ENCODE assay signal across 8 cellular contexts in the genomic region with DNA sequence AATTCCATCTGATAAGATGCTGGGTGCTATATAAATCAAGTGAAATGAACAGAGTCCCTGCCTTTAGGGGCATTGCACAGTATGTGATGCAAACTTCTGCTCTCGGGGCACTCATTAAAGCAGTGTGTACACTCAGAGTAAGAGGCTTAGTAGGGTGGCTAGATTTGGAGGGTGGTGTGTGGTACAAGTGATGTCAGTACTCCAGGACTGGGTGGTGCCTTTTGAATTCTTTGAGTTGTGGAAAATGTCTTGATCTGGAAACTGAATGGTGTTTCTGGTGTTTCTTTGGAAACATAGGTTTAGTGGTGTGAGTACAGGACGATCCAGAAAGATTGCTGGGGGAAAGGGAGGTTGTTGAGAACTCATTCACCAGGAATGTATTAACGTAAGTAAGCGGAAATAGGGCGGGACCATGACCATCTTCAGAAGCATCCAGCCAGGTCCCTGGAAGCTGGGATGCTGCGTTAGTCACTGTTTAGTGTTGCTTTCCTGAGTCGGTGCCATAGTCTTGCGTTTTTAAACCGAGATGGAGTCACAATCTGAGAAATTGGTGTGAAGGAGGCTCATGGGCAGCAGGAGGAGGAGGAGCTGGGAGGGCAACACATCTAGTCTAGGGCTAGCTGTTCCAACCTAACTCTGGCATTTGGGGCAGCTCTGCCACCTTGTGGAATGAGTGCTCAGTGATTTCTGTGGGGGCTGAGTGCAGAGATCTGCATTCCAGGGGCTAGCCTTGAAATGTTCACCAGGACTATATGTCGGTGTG.
A peak's percentile ranks its signal among the peaks of the same experiment; 100 is the strongest.
DNase-seq lines count a peak whose midpoint lies in the region; ATAC-seq and TF ChIP-seq lines count a peak whose summit lies in the region.

No MANE protein-coding gene starts in this region.

- TF ChIP-seq CTCF in coronary artery (IDR thresholded peaks at IDR 0.05) (peak; percentile 43), right lobe of liver (IDR thresholded peaks at IDR 0.05) (peak; percentile 50 to 74 (median 70))

- no peak overlapping the region for H3K4me3 Mint-ChIP-seq in activated CD4-positive, alpha-beta T cell treated with anti-CD3 and anti-CD28 coated beads, Interleukin-2, amount 10 ng/mL, durations not matched to agents 24 days and 14 days

- H3K27ac Mint-ChIP-seq in activated CD4-positive, alpha-beta T cell treated with anti-CD3 and anti-CD28 coated beads, Interleukin-2, amount 10 ng/mL, durations not matched to agents 24 days and 14 days, result no peak overlapping the region

- no peak for TF ChIP-seq POLR2A in right lobe of liver (IDR thresholded peaks at IDR 0.05)

- 45% methylated on average over 9 of the region's 10 CpGs for WGBS in right lobe of liver (ENCODE audit: insufficient coverage, low coverage, low lambda C conversion rate, missing lambda C conversion rate)

- peak overlapping the region; percentile 47 for H3K4me3 ChIP-seq in coronary artery
- no peak overlapping the region for H3K4me3 ChIP-seq in right lobe of liver

- H3K4me1 ChIP-seq in right lobe of liver, result no peaks in the 10 kb centered on the region

- no peaks in the 10 kb centered on the region for H3K9me3 Mint-ChIP-seq in activated CD4-positive, alpha-beta T cell treated with anti-CD3 and anti-CD28 coated beads, Interleukin-2, amount 10 ng/mL, durations not matched to agents 24 days and 14 days

- intact Hi-C loops in Right ventricle myocardium inferior (cut with DNase I) (loop anchor here (10.0 kb wide), 2 partner anchors 269 to 419 kb away; a partner anchor contains a TSS), cardiac septum (cut with DNase I) (loop anchor here (5.0 to 10.0 kb wide), 4 partner anchors 142 to 419 kb away; a partner anchor contains a TSS), right lobe of liver (cut with DNase I) (loop anchor here (10.0 kb wide), 2 partner anchors 169 to 179 kb away; no protein-coding TSS in a partner anchor)
- intact Hi-C loops in activated CD4-positive, alpha-beta T cell treated with anti-CD3 and anti-CD28 coated beads, Interleukin-2, amount 10 ng/mL, durations not matched to agents 24 days and 14 days (cut with micrococcal nuclease), result loop anchor here (10.0 kb wide), 2 partner anchors 279 to 419 kb away; no protein-coding TSS in a partner anchor

- H3K27me3 Mint-ChIP-seq in activated CD4-positive, alpha-beta T cell treated with anti-CD3 and anti-CD28 coated beads, Interleukin-2, amount 10 ng/mL, durations not matched to agents 24 days and 14 days, result no peaks in the 10 kb centered on the region

- peaks cover 10% of the 10 kb centered on the region for H3K4me1 Mint-ChIP-seq in activated CD4-positive, alpha-beta T cell treated with anti-CD3 and anti-CD28 coated beads, Interleukin-2, amount 10 ng/mL, durations not matched to agents 24 days and 14 days

- no peaks in the 10 kb centered on the region for H3K27me3 ChIP-seq in right lobe of liver

- no peaks in the 10 kb centered on the region for H3K36me3 ChIP-seq in right lobe of liver

- peaks cover 6% of the 10 kb centered on the region for H3K36me3 Mint-ChIP-seq in activated CD4-positive, alpha-beta T cell treated with anti-CD3 and anti-CD28 coated beads, Interleukin-2, amount 10 ng/mL, durations not matched to agents 24 days and 14 days (ENCODE audit: low read depth)

- H3K27ac ChIP-seq in coronary artery (peak overlapping the region; percentile 91 to 94), right lobe of liver (no peak overlapping the region)

- DNase-seq in Right ventricle myocardium inferior (ENCODE audit: missing footprints), result peak; percentile 73
- no peak for DNase-seq in cardiac septum (ENCODE audit: low spot score)
- DNase-seq in NCI-H226, result peak; percentile 100
- peak; percentile 88 for DNase-seq in activated CD4-positive, alpha-beta T cell treated with anti-CD3 and anti-CD28 coated beads, Interleukin-2, amount 10 ng/mL, durations not matched to agents 24 days and 14 days
- DNase-seq in coronary artery (ENCODE audit: low spot score), result peak; percentile 94
- DNase-seq in right lobe of liver, result peak; percentile 51 to 61 (median 61)
- peak; percentile 57 for DNase-seq in stimulated activated CD4-positive, alpha-beta T cell treated with anti-CD3 and anti-CD28 coated beads, Interleukin-4, amount 100 ng/mL, for 1 hour

- no peaks in the 10 kb centered on the region for H3K9me3 ChIP-seq in right lobe of liver

- peak; percentile 78 for ATAC-seq in Right ventricle myocardium inferior
- ATAC-seq in right lobe of liver, result peak; percentile 95 to 99 (median 98)
- no peak for ATAC-seq in GM19035 (IDR thresholded peaks at IDR 0.05; ENCODE audit: unreplicated experiment)

Comparison
In these comparisons a context has a peak if more than half of its experiments do, and no peak if none do; other contexts are left out.
1. H3K27ac ChIP-seq: peak in coronary artery (2 of 2); none in right lobe of liver (0 of 3).